In the genomic region with DNA sequence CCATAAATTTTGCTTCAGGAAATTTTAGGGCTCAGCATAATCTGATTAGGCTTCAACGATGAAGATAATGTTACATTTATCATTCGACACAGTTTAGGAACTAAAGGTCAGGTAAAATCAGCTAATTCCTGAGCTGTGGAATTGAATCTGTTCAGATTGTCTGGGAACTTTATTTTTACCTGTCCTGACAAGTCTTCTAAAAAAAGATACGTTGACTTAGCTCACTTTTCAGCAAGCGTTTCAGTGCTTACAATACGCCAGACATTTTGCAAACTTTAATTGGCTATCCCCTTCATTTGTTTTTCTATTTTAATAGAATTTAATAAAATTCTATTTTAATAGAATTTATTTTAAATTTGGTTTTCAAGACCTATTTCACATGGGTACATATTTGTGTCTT, we compare ENCODE assay signal across 20 cellular contexts.
"Had no signal": no experiment of that assay in that cellular context is flagged by ENCODE, and none has a peak within 500 bp of the region (broad histone marks: within the 10 kb centered on the region; RNA-seq: fewer than 3 reads in every experiment).

No MANE protein-coding gene starts in this region.

- H3K36me3 ChIP-seq: esophagus muscularis mucosa, right atrium auricular region, sigmoid colon, suprapubic skin, thyroid gland had no signal

- FAIRE-seq: small intestine, urothelium cell line had no signal

- H3K4me3 ChIP-seq: dorsolateral prefrontal cortex, esophagus muscularis mucosa, hepatocyte, right atrium auricular region, sigmoid colon, suprapubic skin, thyroid gland had no signal

- H3K27ac ChIP-seq: dorsolateral prefrontal cortex, epithelial cell of prostate, esophagus muscularis mucosa, hepatocyte, right atrium auricular region, sigmoid colon, suprapubic skin, thyroid gland had no signal

- DNase-seq: cortex of kidney; dorsolateral prefrontal cortex; effector CD8-positive, alpha-beta T cell; head of caudate nucleus; naive thymus-derived CD4-positive, alpha-beta T cell; nephron progenitor cell; sigmoid colon; small intestine; stimulated activated CD4-positive, alpha-beta T cell treated with anti-CD3 and anti-CD28 coated beads, Interleukin-12 subunit alpha, Interleukin-12 subunit beta, amount 100 ng/mL, for 4 hours; stimulated activated CD4-positive, alpha-beta T cell treated with anti-CD3 and anti-CD28 coated beads, Interleukin-2, amount 100 ng/mL, for 48 hours; stimulated activated CD8-positive, alpha-beta memory T cell treated with anti-CD3 and anti-CD28 coated beads, Interleukin-4, amount 100 ng/mL, for 48 hours; stimulated activated naive CD8-positive, alpha-beta T cell treated with anti-CD3 and anti-CD28 coated beads, Interleukin-15, Interleukin-2, amounts not matched to agents 100 U/mL and 50 U/mL, for 24 hours; thyroid gland had no signal

- H3K9me3 ChIP-seq: esophagus muscularis mucosa, right atrium auricular region, sigmoid colon, suprapubic skin, thyroid gland had no signal

- H3K27me3 ChIP-seq: dorsolateral prefrontal cortex, esophagus muscularis mucosa, hepatocyte, right atrium auricular region, sigmoid colon, suprapubic skin, thyroid gland had no signal

- ATAC-seq: naive thymus-derived CD4-positive, alpha-beta T cell; stimulated activated effector memory CD8-positive, alpha-beta T cell treated with anti-CD3 and anti-CD28 coated beads, Interleukin-12 subunit alpha, Interleukin-12 subunit beta, amount 100 ng/mL, for 72 hours; stimulated activated naive CD8-positive, alpha-beta T cell treated with anti-CD3 and anti-CD28 coated beads, Interleukin-15, Interleukin-2, amounts not matched to agents 100 U/mL and 50 U/mL, for 24 hours had no signal

- H3K4me2 ChIP-seq: hepatocyte had no signal

- H2AFZ ChIP-seq: hepatocyte had no signal
